ENCODE assay signal across 1 cellular context in genomic region chr7:91565499-91566331, GRCh38.
TF ChIP-seq lines count a peak whose summit lies in the region.

No MANE protein-coding gene starts in this region.

TF ChIP-seq in GM23338, 12 proteins besides CTCF, POLR2A, EP300 and RAD21 (continued from another document):
- TF ChIP-seq ZNF462 (CRISPR knock-in tag; IDR thresholded peaks at IDR 0.05) = no peak
- no peak for TF ChIP-seq EZH2phosphoT487 (IDR thresholded peaks at IDR 0.05; ENCODE audit: unreplicated experiment)
- no peak for TF ChIP-seq EZH2 (IDR thresholded peaks at IDR 0.05; ENCODE audit: low read depth, unreplicated experiment)
- TF ChIP-seq ZNF114 (CRISPR knock-in tag; IDR thresholded peaks at IDR 0.05) = no peak
- no peak for TF ChIP-seq STAT1 (IDR thresholded peaks at IDR 0.05; ENCODE audit: unreplicated experiment)
